In genomic region chr1:1001631-1002300, GRCh38 we compare ENCODE assay signal across 1 cellular context.
A peak's percentile ranks its signal among the peaks of the same experiment; 100 is the strongest.
TF ChIP-seq lines count a peak whose summit lies in the region.

No MANE protein-coding gene starts in this region.

TF ChIP-seq in HepG2, 621 proteins besides CTCF, POLR2A, EP300 and RAD21 (continued from another document and continues in another):
- TF ChIP-seq EHMT2 (IDR thresholded peaks at IDR 0.05; ENCODE audit: borderline replicate concordance, low read depth, low read length): no peak
- TF ChIP-seq SMC3 (IDR thresholded peaks at IDR 0.05; ENCODE audit: low read length): no peak
- peak; percentile 64 for TF ChIP-seq ZSCAN31 (CRISPR knock-in tag; IDR thresholded peaks at IDR 0.05; ENCODE audit: low read depth)
- peak; percentile 36; the same call in 1 of the 2 replicates for TF ChIP-seq TMF1 (CRISPR knock-in tag; IDR thresholded peaks at IDR 0.05; ENCODE audit: low read depth)
- TF ChIP-seq ZNF251 (CRISPR knock-in tag; IDR thresholded peaks at IDR 0.05): no peak
- no peak for TF ChIP-seq PHF5A (CRISPR knock-in tag; IDR thresholded peaks at IDR 0.05; ENCODE audit: low read depth, unreplicated experiment)
- no peak for TF ChIP-seq CHD4 (IDR thresholded peaks at IDR 0.05; ENCODE audit: borderline replicate concordance, low read length)
- no peak; the same call in 1 of the 2 replicates for TF ChIP-seq DMAP1 (CRISPR knock-in tag; IDR thresholded peaks at IDR 0.05)
- TF ChIP-seq ZNF878 (CRISPR knock-in tag; IDR thresholded peaks at IDR 0.05): no peak
- TF ChIP-seq HHEX (CRISPR knock-in tag; IDR thresholded peaks at IDR 0.05): no peak
- no peak for TF ChIP-seq MIXL1 (CRISPR knock-in tag; IDR thresholded peaks at IDR 0.05)
- TF ChIP-seq TOPORS (CRISPR knock-in tag; IDR thresholded peaks at IDR 0.05): 0 out of 2 replicates have a peak, but pooled peaks have one; percentile 31
- TF ChIP-seq ZNF530 (CRISPR knock-in tag; IDR thresholded peaks at IDR 0.05; ENCODE audit: low read depth): no peak
- TF ChIP-seq NR2F2 (IDR thresholded peaks at IDR 0.05; ENCODE audit: borderline replicate concordance, low read depth): no peak
- no peak for TF ChIP-seq REL (CRISPR knock-in tag; conservative IDR thresholded peaks at IDR 0.05)
- no peak for TF ChIP-seq EED (CRISPR knock-in tag; IDR thresholded peaks at IDR 0.05)
- peak; percentile 77 for TF ChIP-seq GABPB1 (CRISPR knock-in tag; IDR thresholded peaks at IDR 0.05)
- no peak for TF ChIP-seq HMG20B (CRISPR knock-in tag; conservative IDR thresholded peaks at IDR 0.05)
- TF ChIP-seq DBP (CRISPR knock-in tag; IDR thresholded peaks at IDR 0.05; ENCODE audit: not compliant biosample characterization): no peak
- 0 out of 2 replicates have a peak, but pooled peaks have one; percentile 42 for TF ChIP-seq ZNF713 (CRISPR knock-in tag; IDR thresholded peaks at IDR 0.05)
- no peak for TF ChIP-seq HIVEP1 (CRISPR knock-in tag; IDR thresholded peaks at IDR 0.05)
- TF ChIP-seq TCF12 (IDR thresholded peaks at IDR 0.05): no peak
- no peak for TF ChIP-seq TCF12 (CRISPR knock-in tag; IDR thresholded peaks at IDR 0.05)
- TF ChIP-seq ZNF281 (CRISPR knock-in tag; IDR thresholded peaks at IDR 0.05; ENCODE audit: borderline replicate concordance): no peak
- TF ChIP-seq ASH2L (IDR thresholded peaks at IDR 0.05; ENCODE audit: insufficient read length, low read depth, low read length): no peak
- TF ChIP-seq PHF20 (CRISPR knock-in tag; IDR thresholded peaks at IDR 0.05): 0 out of 2 replicates have a peak, but pooled peaks have one; percentile 19
- TF ChIP-seq JARID2 (CRISPR knock-in tag; IDR thresholded peaks at IDR 0.05; ENCODE audit: insufficient replicate concordance): no peak
- TF ChIP-seq NKX3-1 (CRISPR knock-in tag; IDR thresholded peaks at IDR 0.05): no peak
- TF ChIP-seq HOXA7 (CRISPR knock-in tag; IDR thresholded peaks at IDR 0.05): no peak
- no peak for TF ChIP-seq IRF9 (CRISPR knock-in tag; IDR thresholded peaks at IDR 0.05; ENCODE audit: borderline replicate concordance)
- TF ChIP-seq AFF4 (CRISPR knock-in tag; IDR thresholded peaks at IDR 0.05): no peak
- TF ChIP-seq ZNF749 (CRISPR knock-in tag; IDR thresholded peaks at IDR 0.05; ENCODE audit: borderline replicate concordance): 0 out of 2 replicates have a peak, but pooled peaks have one; percentile 15
- no peak for TF ChIP-seq ZNF512 (CRISPR knock-in tag; IDR thresholded peaks at IDR 0.05)
- no peak for TF ChIP-seq ZC3H4 (CRISPR knock-in tag; IDR thresholded peaks at IDR 0.05; ENCODE audit: borderline replicate concordance)
- no peak; the same call in 1 of the 2 replicates for TF ChIP-seq ZFP90 (CRISPR knock-in tag; IDR thresholded peaks at IDR 0.05; ENCODE audit: borderline replicate concordance)
- TF ChIP-seq THAP11 (CRISPR knock-in tag; IDR thresholded peaks at IDR 0.05): 0 out of 2 replicates have a peak, but pooled peaks have one; percentile 39
- peak; percentile 51; the same call in 1 of the 2 replicates for TF ChIP-seq DZIP1 (CRISPR knock-in tag; IDR thresholded peaks at IDR 0.05)
- TF ChIP-seq TBL1XR1 (IDR thresholded peaks at IDR 0.05; ENCODE audit: borderline replicate concordance, low read length, partially characterized antibody): no peak
- no peak; the same call in 1 of the 2 replicates for TF ChIP-seq ZNF607 (CRISPR knock-in tag; IDR thresholded peaks at IDR 0.05; ENCODE audit: borderline replicate concordance)
- TF ChIP-seq ZNF414 (CRISPR knock-in tag; IDR thresholded peaks at IDR 0.05): peak; percentile 8; the same call in 1 of the 2 replicates
- TF ChIP-seq GPBP1L1 (CRISPR knock-in tag; IDR thresholded peaks at IDR 0.05): no peak
- peak; percentile 88 for TF ChIP-seq RBFOX2 (IDR thresholded peaks at IDR 0.05; ENCODE audit: low read depth, low read length)
- no peak for TF ChIP-seq ZBTB2 (CRISPR knock-in tag; IDR thresholded peaks at IDR 0.05; ENCODE audit: low read depth)
- TF ChIP-seq ZNF468 (CRISPR knock-in tag; IDR thresholded peaks at IDR 0.05): 0 out of 2 replicates have a peak, but pooled peaks have one; percentile 23
- TF ChIP-seq SRSF9 (IDR thresholded peaks at IDR 0.05; ENCODE audit: borderline replicate concordance, insufficient read depth, low read depth, low read length, poor library complexity, severe bottlenecking): no peak
- no peak for TF ChIP-seq NFRKB (IDR thresholded peaks at IDR 0.05)
- TF ChIP-seq MTF2 (CRISPR knock-in tag; IDR thresholded peaks at IDR 0.05; ENCODE audit: borderline replicate concordance): no peak
- no peak for TF ChIP-seq FOXO4 (CRISPR knock-in tag; conservative IDR thresholded peaks at IDR 0.05)
- TF ChIP-seq SNAI1 (CRISPR knock-in tag; IDR thresholded peaks at IDR 0.05; ENCODE audit: borderline replicate concordance): no peak
- no peak for TF ChIP-seq ZNF569 (CRISPR knock-in tag; IDR thresholded peaks at IDR 0.05; ENCODE audit: borderline replicate concordance)
